7 cellular contexts compared by ENCODE assay signal in genomic region chr1:25817840-25818501, GRCh38. TPM values are rescaled to one million over a fixed set of nuclear protein-coding genes. Genes with fewer than 3 reads are reported as not detected.
DNase-seq lines count a peak whose midpoint lies in the region; TF ChIP-seq lines count a peak whose summit lies in the region.

No MANE protein-coding gene starts in this region.

- peaks cover 33% of the 10 kb centered on the region for H3K36me3 Mint-ChIP-seq in Caco-2 (ENCODE audit: insufficient read depth, unreplicated experiment)
- H3K36me3 Mint-ChIP-seq in nephron progenitor cell (ENCODE audit: low read depth): no peaks in the 10 kb centered on the region

- POLR2A ChIA-PET in Caco-2 (lab: Charles Lee): no interaction called here

- peak overlapping the region; percentile 77 for H3K4me3 Mint-ChIP-seq in Caco-2 (ENCODE audit: unreplicated experiment)
- peak overlapping the region; percentile 99 for H3K4me3 Mint-ChIP-seq in nephron progenitor cell

- peak in 1 of 2 experiments; percentile 36 for TF ChIP-seq CTCF in Caco-2 (IDR thresholded peaks at IDR 0.05; ENCODE audit: insufficient read depth in 1 of 2, low read depth in 1 of 2, low read length in 1 of 2, severe bottlenecking in 1 of 2, unreplicated experiment in 1 of 2)
- TF ChIP-seq CTCF in Loucy (conservative IDR thresholded peaks at IDR 0.05; ENCODE audit: low read length): peak; percentile 23; the same call in 1 of the 2 replicates
- peak; percentile 37 for TF ChIP-seq CTCF in choroid plexus epithelial cell (conservative IDR thresholded peaks at IDR 0.05; ENCODE audit: low read depth, low read length)
- TF ChIP-seq CTCF in nephron progenitor cell (IDR thresholded peaks at IDR 0.05): no peak

- no peak overlapping the region for H2AFZ ChIP-seq in Loucy (ENCODE audit: low read length)

- intact Hi-C loops in Caco-2 (cut with micrococcal nuclease; ENCODE audit: unreplicated experiment): loop anchor here (2.0 kb wide), 1 partner anchor 71 kb away; no protein-coding TSS in a partner anchor

- no peak overlapping the region; the same call in 1 of the 2 replicates for H3K4me3 ChIP-seq in Caco-2 (ENCODE audit: low read depth, low read length)
- no peak overlapping the region for H3K4me3 ChIP-seq in Loucy (ENCODE audit: low read length, poor library complexity, severe bottlenecking)
- no peak overlapping the region for H3K4me3 ChIP-seq in choroid plexus epithelial cell (ENCODE audit: low read depth, low read length)

- H3K27ac Mint-ChIP-seq in Caco-2 (ENCODE audit: unreplicated experiment) (peak overlapping the region; percentile 97), nephron progenitor cell (peak overlapping the region; percentile 60)

- CTCF ChIA-PET in Caco-2 (lab: Charles Lee): interaction anchor here (0.6 to 1.0 kb wide), 3 partner anchors 179 to 323 kb away, joined by 3 to 4 read pairs (median 3); no protein-coding TSS in a partner anchor

- peaks cover 29% of the 10 kb centered on the region; the same call in 1 of the 2 replicates for H3K79me2 ChIP-seq in Loucy (ENCODE audit: insufficient read depth, low read length)

- no peaks in the 10 kb centered on the region for H3K9me3 ChIP-seq in Caco-2
- H3K9me3 ChIP-seq in Loucy (ENCODE audit: insufficient read depth, low read depth, low read length): no peaks in the 10 kb centered on the region

- H3K9me3 Mint-ChIP-seq in Caco-2 (ENCODE audit: unreplicated experiment) (no peaks in the 10 kb centered on the region), nephron progenitor cell (no peaks in the 10 kb centered on the region)

- no peaks in the 10 kb centered on the region for H3F3A ChIP-seq in Loucy (ENCODE audit: low read depth)

- H3K27me3 ChIP-seq in Caco-2 (replicated peaks; ENCODE audit: control insufficient read depth, insufficient read depth, low read length): no peaks in the 10 kb centered on the region
- no peaks in the 10 kb centered on the region for H3K27me3 ChIP-seq in Loucy (ENCODE audit: insufficient read depth, low read length, poor library complexity, severe bottlenecking)

- peaks cover 26% of the 10 kb centered on the region for H3K4me1 Mint-ChIP-seq in Caco-2 (ENCODE audit: low read depth, unreplicated experiment)
- peaks cover 42% of the 10 kb centered on the region for H3K4me1 Mint-ChIP-seq in nephron progenitor cell

- peaks cover 15% of the 10 kb centered on the region for H3K4me1 ChIP-seq in Caco-2
- H3K4me1 ChIP-seq in Loucy (ENCODE audit: insufficient read depth, low read length, poor library complexity, severe bottlenecking): peaks cover 30% of the 10 kb centered on the region

- no peaks in the 10 kb centered on the region for H3K36me3 ChIP-seq in Caco-2 (ENCODE audit: control insufficient read depth, insufficient read depth, low read length)
- no peaks in the 10 kb centered on the region for H3K36me3 ChIP-seq in Loucy (ENCODE audit: insufficient read depth, low read length)

- peaks cover 19% of the 10 kb centered on the region for H4K20me1 ChIP-seq in Loucy (ENCODE audit: insufficient read depth, low read length, poor library complexity, severe bottlenecking)

- peak in 1 of 2 experiments; percentile 31 for DNase-seq in Caco-2
- no peak for DNase-seq in choroid plexus epithelial cell (ENCODE audit: low read depth)
- DNase-seq in nephron progenitor cell: no peak
- DNase-seq in amygdala (lab: John Stamatoyannopoulos, UW): no peak
- no peak for DNase-seq in NCI-H1048 (lab: John Stamatoyannopoulos, UW)
- no peak for DNase-seq in amniotic stem cell (lab: John Stamatoyannopoulos, UW)

- no peaks in the 10 kb centered on the region for H3K27me3 Mint-ChIP-seq in Caco-2 (ENCODE audit: insufficient read depth, unreplicated experiment)
- H3K27me3 Mint-ChIP-seq in nephron progenitor cell (ENCODE audit: low read depth, poor library complexity): peaks cover under 1% of the 10 kb centered on the region

- peak overlapping the region; percentile 86 for H3K9ac ChIP-seq in Loucy (ENCODE audit: low read depth, low read length, poor library complexity, severe bottlenecking)

- H3K4me2 ChIP-seq in Loucy (ENCODE audit: low read depth, low read length, poor library complexity, severe bottlenecking): peak overlapping the region; percentile 92

- H3K9me2 ChIP-seq in Loucy (replicated peaks; ENCODE audit: low read depth, low read length): no peaks in the 10 kb centered on the region

- BruUV-seq in Caco-2 (replicated peaks; lab: Mats Ljungman, UMichigan): no TSS peak

RNA-seq across cellular contexts. Expression of gene MTFR1L, which starts 1.8 kb away (rescaled TPM):
- total RNA-seq in Caco-2 (2022): 23.5 and 26.2 TPM in 2 replicates

RNA-seq across cellular contexts. Expression of gene SELENON, which starts 18.0 kb away (rescaled TPM):
- 58.3 and 60.6 TPM in 2 replicates for total RNA-seq in Caco-2 (2022)

RNA-seq across cellular contexts. Expression of gene AUNIP, which starts 41.3 kb away (rescaled TPM):
- 12.3 and 16.8 TPM in 2 replicates for total RNA-seq in Caco-2 (2022)

RNA-seq across cellular contexts. Expression of gene PAQR7, which starts 57.5 kb away (rescaled TPM):
- 22.3 and 26.0 TPM in 2 replicates for total RNA-seq in Caco-2 (2022)
